In the genomic region with DNA sequence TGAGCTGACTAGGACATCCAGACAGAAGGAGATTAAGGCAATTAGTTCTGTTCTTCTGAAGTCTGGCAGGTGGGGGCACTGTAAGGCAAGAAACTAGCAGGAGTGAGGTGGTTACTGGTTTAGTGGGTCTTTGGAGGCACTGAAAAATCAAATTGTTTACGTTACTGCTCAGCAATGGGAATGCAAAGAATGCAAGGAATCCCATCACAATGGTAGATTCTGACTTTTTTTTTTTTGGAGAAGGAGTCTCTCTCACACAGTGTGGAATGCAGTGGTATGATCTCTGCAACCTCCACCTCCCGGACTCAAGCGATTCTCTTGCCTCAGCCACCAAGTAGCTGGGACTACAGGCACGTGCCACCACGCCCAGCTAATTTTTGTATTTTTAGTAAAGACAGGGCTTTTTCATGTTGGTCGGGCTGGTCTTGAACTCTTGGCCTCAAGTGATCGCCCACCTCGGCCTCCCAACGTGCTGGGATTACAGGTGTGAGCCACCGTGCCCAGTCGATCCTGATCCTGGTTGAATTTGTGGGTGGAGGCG, we compare ENCODE assay signal across 11 cellular contexts. TPM values are rescaled to one million over a fixed set of nuclear protein-coding genes. Genes with fewer than 3 reads are reported as not detected.
DNase-seq lines count a peak whose midpoint lies in the region; ATAC-seq and TF ChIP-seq lines count a peak whose summit lies in the region.
"Had no signal": no experiment of that assay in that cellular context is flagged by ENCODE, and none has a peak within 500 bp of the region (broad histone marks: within the 10 kb centered on the region; RNA-seq: fewer than 3 reads in every experiment).

No MANE protein-coding gene starts in this region.

- POLR2A ChIA-PET in HEK293T (lab: Yijun Ruan, JAX), result no interaction called here

- TF ChIP-seq CTCF in WERI-Rb-1 (IDR thresholded peaks at IDR 0.05; ENCODE audit: low read depth, low read length) (peak; percentile 42; the same call in 1 of the 2 replicates), hepatocyte (IDR thresholded peaks at IDR 0.05; ENCODE audit: poor library complexity) (peak; percentile 52)

- no peak overlapping the region for H3K4me3 ChIP-seq in WERI-Rb-1 (ENCODE audit: low read depth, low read length)
- H3K4me3 ChIP-seq in hepatocyte, result no peak overlapping the region
- H3K4me3 ChIP-seq: vagina had no signal

- WGBS in hepatocyte (ENCODE audit: low lambda C conversion rate, missing lambda C conversion rate), result 64% methylated on average over 12 of the region's 12 CpGs

- H3K4me2 ChIP-seq in hepatocyte, result no peak overlapping the region

- ATAC-seq in GM21619 (IDR thresholded peaks at IDR 0.05; ENCODE audit: unreplicated experiment) (no peak), GM19328 (IDR thresholded peaks at IDR 0.05; ENCODE audit: unreplicated experiment) (no peak), GM19463 (IDR thresholded peaks at IDR 0.05; ENCODE audit: unreplicated experiment) (no peak)
- ATAC-seq: naive thymus-derived CD8-positive, alpha-beta T cell had no signal

- DNase-seq in A172 (ENCODE audit: low spot score), result peak; percentile 97
- DNase-seq in HEK293T (ENCODE audit: extremely low spot score), result peak; percentile 33
- DNase-seq in WERI-Rb-1, result peak; percentile 53
- DNase-seq in hepatocyte (ENCODE audit: low spot score), result peak; percentile 58
- DNase-seq in NCI-H2029 (lab: John Stamatoyannopoulos, UW), result no peak
- DNase-seq: DMS79 treated with DMSO at 0.1 percent for 48 hours; naive thymus-derived CD8-positive, alpha-beta T cell had no signal

- no peaks in the 10 kb centered on the region for H3K9me2 ChIP-seq in hepatocyte (replicated peaks; ENCODE audit: insufficient read depth)

- no peaks in the 10 kb centered on the region for H3K27me3 ChIP-seq in WERI-Rb-1 (ENCODE audit: insufficient read depth, low read depth, severe bottlenecking)
- H3K27me3 ChIP-seq in hepatocyte, result no peaks in the 10 kb centered on the region
- H3K27me3 ChIP-seq: vagina had no signal

- peaks cover 25% of the 10 kb centered on the region for H3K4me1 ChIP-seq in hepatocyte (ENCODE audit: insufficient read depth)

- no peaks in the 10 kb centered on the region for H4K20me1 ChIP-seq in hepatocyte (ENCODE audit: insufficient read depth, poor library complexity, severe bottlenecking)

- H3K9me3 ChIP-seq in WERI-Rb-1 (ENCODE audit: severe bottlenecking), result peaks cover 2% of the 10 kb centered on the region
- no peaks in the 10 kb centered on the region for H3K9me3 ChIP-seq in hepatocyte (ENCODE audit: low read depth)
- H3K9me3 ChIP-seq: vagina had no signal

- no peaks in the 10 kb centered on the region for H3K36me3 ChIP-seq in WERI-Rb-1
- no peaks in the 10 kb centered on the region for H3K36me3 ChIP-seq in hepatocyte (replicated peaks; ENCODE audit: insufficient read depth, low read depth)

- no peak overlapping the region for H2AFZ ChIP-seq in hepatocyte

- H3K27ac ChIP-seq in WERI-Rb-1 (no peak overlapping the region), hepatocyte (no peak overlapping the region)
- H3K27ac ChIP-seq: vagina had no signal

- CTCF ChIA-PET in HEK293T (lab: Yijun Ruan, JAX), result interaction anchor here (0.7 to 1.0 kb wide), 4 partner anchors 9 to 78 kb away, joined by 3 to 4 read pairs (median 3); no protein-coding TSS in a partner anchor

- no peaks in the 10 kb centered on the region for H3K79me2 ChIP-seq in hepatocyte

TF ChIP-seq in HEK293T, 16 proteins besides CTCF, POLR2A, EP300 and RAD21:
- TF ChIP-seq HDGF (IDR thresholded peaks at IDR 0.05; ENCODE audit: borderline replicate concordance) (no peak), ELF4 (IDR thresholded peaks at IDR 0.05) (no peak), TARDBP (IDR thresholded peaks at IDR 0.05) (no peak), ARNT (IDR thresholded peaks at IDR 0.05) (no peak)

RNA-seq across cellular contexts. Expression of gene FAM107A, which starts 16.4 kb away (rescaled TPM):
- total RNA-seq in A172 (2014; rRNA removed; shearing (Covaris generic)), result not detected in 2 replicates
- 0.24 and 0.93 TPM in 2 replicates for total RNA-seq in hepatocyte
- 0.40 and 0.58 TPM in 2 replicates for polyA plus RNA-seq in hepatocyte
- total RNA-seq: naive thymus-derived CD8-positive, alpha-beta T cell had no signal
- polyA plus RNA-seq: naive thymus-derived CD8-positive, alpha-beta T cell had no signal

RNA-seq across cellular contexts. Expression of gene ACOX2, which starts 23.9 kb away (rescaled TPM):
- total RNA-seq in A172 (2014; rRNA removed; shearing (Covaris generic)), result 2.2 and 5.4 TPM in 2 replicates
- total RNA-seq in hepatocyte, result 20.1 and 26.2 TPM in 2 replicates
- polyA plus RNA-seq in hepatocyte, result 30.6 and 31.3 TPM in 2 replicates
- total RNA-seq: naive thymus-derived CD8-positive, alpha-beta T cell had no signal
- polyA plus RNA-seq: naive thymus-derived CD8-positive, alpha-beta T cell had no signal
